Comparison of ENCODE assay signal across 8 cellular contexts in the genomic region with DNA sequence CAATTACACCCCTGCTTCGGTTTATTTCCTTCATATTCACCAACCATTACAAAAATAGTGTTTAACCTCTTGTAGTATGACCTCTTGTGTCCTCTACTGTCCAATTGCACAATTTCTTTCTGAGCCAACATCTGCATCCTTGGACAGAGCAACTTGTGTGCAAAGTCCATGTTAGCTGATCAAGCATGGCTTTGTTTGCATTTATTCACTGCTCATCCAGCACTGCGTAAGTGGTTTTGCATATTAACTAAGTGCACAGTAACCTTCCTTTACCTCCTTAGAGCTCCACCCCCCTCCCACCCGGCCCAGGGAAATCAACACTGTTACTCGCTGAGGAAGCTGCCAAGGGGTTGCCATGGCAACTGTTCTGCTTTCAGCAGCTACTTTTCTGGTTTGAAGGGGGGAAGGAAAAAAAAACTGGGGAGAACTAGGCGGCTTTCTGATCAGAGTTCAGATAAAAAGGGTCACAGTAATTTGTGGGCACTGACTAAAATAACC.
DNase-seq lines count a peak whose midpoint lies in the region; ATAC-seq and TF ChIP-seq lines count a peak whose summit lies in the region.

No MANE protein-coding gene starts in this region.

- H3K36me3 Mint-ChIP-seq in nephron (ENCODE audit: low read depth): no peaks in the 10 kb centered on the region

- H3K4me2 ChIP-seq in OCI-LY1 (ENCODE audit: low read length): peak overlapping the region; percentile 93

- peak overlapping the region; percentile 61 to 80 (median 78) for H3K4me3 Mint-ChIP-seq in nephron

- no peaks in the 10 kb centered on the region for H3K79me2 ChIP-seq in OCI-LY1 (ENCODE audit: insufficient read depth, low read length)

- H3K27ac ChIP-seq in OCI-LY1 (ENCODE audit: low read depth, low read length, poor library complexity, severe bottlenecking): peak overlapping the region; percentile 96

- ATAC-seq in GM18502 (IDR thresholded peaks at IDR 0.05; ENCODE audit: poor library complexity, unreplicated experiment) (peak; percentile 52), HG03378 (IDR thresholded peaks at IDR 0.05; ENCODE audit: unreplicated experiment) (peak; percentile 42)

- peaks cover 49% of the 10 kb centered on the region for H3K4me1 Mint-ChIP-seq in nephron

- no peaks in the 10 kb centered on the region for H4K20me1 ChIP-seq in OCI-LY1 (ENCODE audit: insufficient read depth, low read length)

- no peaks in the 10 kb centered on the region for H3K36me3 ChIP-seq in OCI-LY1 (ENCODE audit: insufficient read depth, low read length)

- H3K4me3 ChIP-seq in OCI-LY1 (ENCODE audit: low read depth, low read length, poor library complexity, severe bottlenecking): peak overlapping the region; percentile 59

- no peaks in the 10 kb centered on the region for H3K27me3 ChIP-seq in OCI-LY1 (ENCODE audit: insufficient read depth, low read length)

- H3K9me3 Mint-ChIP-seq in nephron: no peaks in the 10 kb centered on the region

- H3K27me3 Mint-ChIP-seq in nephron (ENCODE audit: low read depth): peaks cover 6% of the 10 kb centered on the region

- peak; percentile 60 to 63 for DNase-seq in activated T-cell treated with anti-CD3 and anti-CD28 coated beads, Interleukin-2, amount 50 U/mL, for 48 hours
- DNase-seq in fibroblast of peridontal ligament (ENCODE audit: extremely low read depth) (peak; percentile 78), amniotic stem cell (lab: John Stamatoyannopoulos, UW) (no peak)
- DNase-seq in stimulated activated naive CD4-positive, alpha-beta T cell (lab: John Stamatoyannopoulos, UW): peak; percentile 60 to 94 (median 92)

- peak overlapping the region; percentile 73 for H3K9ac ChIP-seq in OCI-LY1 (ENCODE audit: low read length)

- H3K9me2 ChIP-seq in OCI-LY1 (ENCODE audit: low read depth, low read length): no peaks in the 10 kb centered on the region

- no peaks in the 10 kb centered on the region for H3K9me3 ChIP-seq in OCI-LY1 (ENCODE audit: low read length)

- H3K27ac Mint-ChIP-seq in nephron: peak overlapping the region; percentile 93 to 97 (median 94)

- peaks cover 2% of the 10 kb centered on the region; the same call in 1 of the 2 replicates for H3F3A ChIP-seq in OCI-LY1 (ENCODE audit: insufficient read depth, low read length)

- H2AFZ ChIP-seq in OCI-LY1 (ENCODE audit: low read length): peak overlapping the region; percentile 13

- peaks cover 61% of the 10 kb centered on the region for H3K4me1 ChIP-seq in OCI-LY1 (ENCODE audit: insufficient read depth, low read length, severe bottlenecking)

- TF ChIP-seq CTCF in OCI-LY1 (IDR thresholded peaks at IDR 0.05; ENCODE audit: low read length): no peak
- TF ChIP-seq CTCF in nephron (IDR thresholded peaks at IDR 0.05; ENCODE audit: unreplicated experiment in 3 of 3): no peak
